9 cellular contexts compared by ENCODE assay signal in genomic region chr22:50528682-50529415, GRCh38. TPM values are rescaled to one million over a fixed set of nuclear protein-coding genes. Genes with fewer than 3 reads are reported as not detected.
A peak's percentile ranks its signal among the peaks of the same experiment; 100 is the strongest.
DNase-seq lines count a peak whose midpoint lies in the region; ATAC-seq and TF ChIP-seq lines count a peak whose summit lies in the region.
"Had no signal": no experiment of that assay in that cellular context is flagged by ENCODE, and none has a peak within 500 bp of the region (broad histone marks: within the 10 kb centered on the region; RNA-seq: fewer than 3 reads in every experiment).

No MANE protein-coding gene starts in this region.

- ATAC-seq in CD4-positive, CD25-positive, alpha-beta regulatory T cell (ENCODE audit: low read depth in 2 of 2): no peak
- no peak for ATAC-seq in IMR-90 (ENCODE audit: low read depth)
- ATAC-seq in GM21737 (IDR thresholded peaks at IDR 0.05; ENCODE audit: unreplicated experiment): no peak
- no peak for ATAC-seq in HG03460 (IDR thresholded peaks at IDR 0.05; ENCODE audit: unreplicated experiment)

- no peak overlapping the region for H3K4me3 ChIP-seq in CD4-positive, CD25-positive, alpha-beta regulatory T cell (ENCODE audit: low read depth, low read length)
- H3K4me3 ChIP-seq in IMR-90 (ENCODE audit: insufficient read depth, low read depth, low read length): no peak overlapping the region
- H3K4me3 ChIP-seq in neuronal stem cell (ENCODE audit: low read length in 2 of 2): no peak overlapping the region

- POLR2A ChIA-PET in IMR-90 (lab: Charles Lee; ENCODE audit: unreplicated experiment): no interaction called here

- H3K27ac ChIP-seq in CD4-positive, CD25-positive, alpha-beta regulatory T cell (ENCODE audit: insufficient read depth, low read length, poor library complexity, severe bottlenecking): peak overlapping the region; percentile 96
- no peak overlapping the region for H3K27ac ChIP-seq in IMR-90 (ENCODE audit: insufficient read depth, low read length)
- H3K27ac ChIP-seq in neuronal stem cell (replicated peaks; ENCODE audit: low read length): no peak overlapping the region

- H2BK15ac ChIP-seq in IMR-90 (ENCODE audit: low read depth, low read length): no peak overlapping the region
- H2BK15ac ChIP-seq in neuronal stem cell (ENCODE audit: low read length): peak overlapping the region; percentile 9

- H3K4me1 ChIP-seq in CD4-positive, CD25-positive, alpha-beta regulatory T cell (ENCODE audit: control insufficient read depth, insufficient read depth, low read length, poor library complexity, severe bottlenecking): peaks cover 71% of the 10 kb centered on the region
- H3K4me1 ChIP-seq in IMR-90 (ENCODE audit: control insufficient read depth, insufficient read depth, low read length) (peaks cover 24% of the 10 kb centered on the region), neuronal stem cell (ENCODE audit: control insufficient read depth in 2 of 2, insufficient read depth in 1 of 2, low read depth in 1 of 2, low read length in 2 of 2) (peaks cover 18 to 20% of the 10 kb centered on the region in 2 donors)

- no peaks in the 10 kb centered on the region for H3K27me3 Mint-ChIP-seq in CD4-positive, CD25-positive, alpha-beta regulatory T cell
- H3K27me3 Mint-ChIP-seq in dendritic cell treated with granulocyte-macrophage colony-stimulating factor and Interleukin-4, amounts not matched to agents 40 ng/mL and 50 ng/mL, for 4 days: no peaks in the 10 kb centered on the region

- no peak overlapping the region for H3K23ac ChIP-seq in IMR-90 (ENCODE audit: low read depth, low read length)
- peak overlapping the region; percentile 99 for H3K23ac ChIP-seq in neuronal stem cell (ENCODE audit: low read depth, low read length, poor library complexity)

- in situ Hi-C loops in IMR-90 (cut with MboI; ENCODE audit: low sequenced_read_pairs): loop anchor here (5.0 kb wide), 1 partner anchor 48 kb away; the partner anchor contains the start of gene CPT1B

- H2AK5ac ChIP-seq in IMR-90 (ENCODE audit: low read depth, low read length) (peak overlapping the region; percentile 27; the same call in 1 of the 2 replicates), neuronal stem cell (ENCODE audit: low read depth, low read length) (peak overlapping the region; percentile 88)

- peak overlapping the region; percentile 96 for H2AK9ac ChIP-seq in IMR-90 (replicated peaks; ENCODE audit: low read depth, low read length, poor library complexity)

- TF ChIP-seq CTCF in IMR-90 (conservative IDR thresholded peaks at IDR 0.05; ENCODE audit: low read depth, low read length): no peak

- no TSS peak for BruUV-seq in IMR-90 (replicated peaks; lab: Mats Ljungman, UMichigan)

- H3K4ac ChIP-seq in IMR-90 (ENCODE audit: low read depth, low read length) (no peak overlapping the region), neuronal stem cell (ENCODE audit: low read length) (no peak overlapping the region)

- CTCF ChIA-PET in IMR-90 (lab: Yijun Ruan, JAX): no interaction called here

- H3K14ac ChIP-seq in IMR-90 (replicated peaks; ENCODE audit: low read depth, low read length) (no peak overlapping the region), neuronal stem cell (ENCODE audit: low read length) (peak overlapping the region; percentile 25)

- no peaks in the 10 kb centered on the region for H3K36me3 Mint-ChIP-seq in CD4-positive, CD25-positive, alpha-beta regulatory T cell
- H3K36me3 Mint-ChIP-seq in dendritic cell treated with granulocyte-macrophage colony-stimulating factor and Interleukin-4, amounts not matched to agents 40 ng/mL and 50 ng/mL, for 4 days (ENCODE audit: low read depth): peaks cover 83% of the 10 kb centered on the region

- peak in 1 of 3 donors; percentile 17 for DNase-seq in CD4-positive, CD25-positive, alpha-beta regulatory T cell
- no peak for DNase-seq in IMR-90
- DNase-seq in neuronal stem cell (ENCODE audit: low spot score): no peak
- no peak for DNase-seq in effector CD4-positive, alpha-beta T cell
- no peak for DNase-seq in NCI-H446 (lab: John Stamatoyannopoulos, UW)

- peaks cover 9% of the 10 kb centered on the region for H4K20me1 ChIP-seq in IMR-90 (ENCODE audit: insufficient read depth, low read length)

- H2BK5ac ChIP-seq in IMR-90 (ENCODE audit: low read depth, low read length, poor library complexity, severe bottlenecking): no peak overlapping the region
- no peak overlapping the region for H2BK5ac ChIP-seq in neuronal stem cell (ENCODE audit: low read length)

- H3K9ac ChIP-seq in IMR-90 (ENCODE audit: low read depth, low read length) (no peak overlapping the region), neuronal stem cell (ENCODE audit: low read depth, low read length, poor library complexity) (peak overlapping the region; percentile 76)

- peak overlapping the region; percentile 46 to 64 (median 48) for H3K27ac Mint-ChIP-seq in CD4-positive, CD25-positive, alpha-beta regulatory T cell
- H3K27ac Mint-ChIP-seq in dendritic cell treated with granulocyte-macrophage colony-stimulating factor and Interleukin-4, amounts not matched to agents 40 ng/mL and 50 ng/mL, for 4 days: peak overlapping the region; percentile 95

- H3K9me3 Mint-ChIP-seq in CD4-positive, CD25-positive, alpha-beta regulatory T cell: no peaks in the 10 kb centered on the region
- no peaks in the 10 kb centered on the region for H3K9me3 Mint-ChIP-seq in dendritic cell treated with granulocyte-macrophage colony-stimulating factor and Interleukin-4, amounts not matched to agents 40 ng/mL and 50 ng/mL, for 4 days

- H4K5ac ChIP-seq in IMR-90 (ENCODE audit: low read depth, low read length): no peak overlapping the region

- WGBS in IMR-90 (ENCODE audit: extremely low coverage in 2 of 2, insufficient read length in 1 of 2), 2 experiments: 77% methylated on average over 3 of the region's 15 CpGs; no CpG with 5 or more reads in 1 of the 2 experiments
- no CpG with 5 or more reads among the region's 15 CpGs for WGBS in neuronal stem cell (ENCODE audit: extremely low coverage in 2 of 2, insufficient read length in 2 of 2, insufficient replicate concordance in 1 of 2), 2 donors

- H3K9me1 ChIP-seq in IMR-90 (ENCODE audit: insufficient read depth, low read length): peaks cover 15% of the 10 kb centered on the region

- TF ChIP-seq RAD21 in IMR-90 (IDR thresholded peaks at IDR 0.05; ENCODE audit: low read length): no peak

- H3K9me3 ChIP-seq in CD4-positive, CD25-positive, alpha-beta regulatory T cell (ENCODE audit: control insufficient read depth in 2 of 2, low read length in 2 of 2): no peaks in the 10 kb centered on the region
- H3K9me3 ChIP-seq in IMR-90 (ENCODE audit: control insufficient read depth, insufficient read depth, low read length) (no peaks in the 10 kb centered on the region), neuronal stem cell (replicated peaks in 1 of 2; ENCODE audit: control insufficient read depth in 2 of 2, insufficient read depth in 1 of 2, low read depth in 1 of 2, low read length in 2 of 2) (peaks cover 8 to 21% of the 10 kb centered on the region in 2 donors)

- peaks cover 11 to 31% of the 10 kb centered on the region in 2 experiments; a peak in 3 of 4 replicates for H3K79me1 ChIP-seq in IMR-90 (ENCODE audit: low read depth in 1 of 2, low read length in 2 of 2)
- peaks cover 9% of the 10 kb centered on the region for H3K79me1 ChIP-seq in neuronal stem cell (ENCODE audit: low read depth, low read length)

- no peak overlapping the region for H2BK20ac ChIP-seq in IMR-90 (ENCODE audit: low read depth, low read length)

- H2BK12ac ChIP-seq in neuronal stem cell (ENCODE audit: low read length): no peak overlapping the region

- H3K56ac ChIP-seq in IMR-90 (ENCODE audit: extremely low read depth, insufficient read depth, low read length): no peak overlapping the region

- H3K36me3 ChIP-seq in CD4-positive, CD25-positive, alpha-beta regulatory T cell (ENCODE audit: control insufficient read depth, insufficient read depth, low read length): no peaks in the 10 kb centered on the region
- H3K36me3 ChIP-seq in IMR-90 (ENCODE audit: control insufficient read depth, insufficient read depth, low read length): peaks cover 3% of the 10 kb centered on the region
- H3K36me3 ChIP-seq in neuronal stem cell (replicated peaks in 1 of 2; ENCODE audit: control insufficient read depth in 2 of 2, insufficient read depth in 2 of 2, low read length in 2 of 2): peaks cover 5 to 12% of the 10 kb centered on the region in 2 donors

- H4K8ac ChIP-seq in IMR-90 (ENCODE audit: low read depth in 2 of 2, low read length in 2 of 2) (no peak overlapping the region; a peak in 1 of 4 replicates), neuronal stem cell (ENCODE audit: low read depth, low read length) (no peak overlapping the region)

- peak overlapping the region; percentile 64 to 94 (median 84) for H3K4me3 Mint-ChIP-seq in CD4-positive, CD25-positive, alpha-beta regulatory T cell
- H3K4me3 Mint-ChIP-seq in dendritic cell treated with granulocyte-macrophage colony-stimulating factor and Interleukin-4, amounts not matched to agents 40 ng/mL and 50 ng/mL, for 4 days: peak overlapping the region; percentile 97

- TF ChIP-seq POLR2A in IMR-90 (IDR thresholded peaks at IDR 0.05; ENCODE audit: low read depth, low read length): no peak

- dilution Hi-C loops in IMR-90 (cut with HindIII; ENCODE audit: low sequenced_read_pairs, unreplicated experiment): no loop called here

- H3K4me1 Mint-ChIP-seq in CD4-positive, CD25-positive, alpha-beta regulatory T cell: peaks cover 0 to 44% (median 28%) of the 10 kb centered on the region in 4 donors
- H3K4me1 Mint-ChIP-seq in dendritic cell treated with granulocyte-macrophage colony-stimulating factor and Interleukin-4, amounts not matched to agents 40 ng/mL and 50 ng/mL, for 4 days (ENCODE audit: low read depth): peaks cover 57% of the 10 kb centered on the region

- intact Hi-C loops in IMR-90 (cut with micrococcal nuclease): loop anchor here (5.0 kb wide), 1 partner anchor 53 kb away; the partner anchor contains the start of gene CHKB
- intact Hi-C loops in dendritic cell treated with granulocyte-macrophage colony-stimulating factor and Interleukin-4, amounts not matched to agents 40 ng/mL and 50 ng/mL, for 4 days (cut with micrococcal nuclease): loop anchor here (5.0 kb wide), 1 partner anchor 93 kb away; no protein-coding TSS in a partner anchor

- no peaks in the 10 kb centered on the region for H3K27me3 ChIP-seq in CD4-positive, CD25-positive, alpha-beta regulatory T cell (ENCODE audit: control insufficient read depth, insufficient read depth, low read length)
- H3K27me3 ChIP-seq in IMR-90 (ENCODE audit: control insufficient read depth, insufficient read depth, low read length): peaks cover 5% of the 10 kb centered on the region; the same call in 1 of the 2 replicates
- H3K27me3 ChIP-seq in neuronal stem cell (ENCODE audit: control insufficient read depth in 3 of 3, insufficient read depth in 3 of 3, low read depth in 1 of 3, low read length in 3 of 3): peaks cover 14 to 35% (median 14%) of the 10 kb centered on the region in 3 experiments

- no peak overlapping the region for H4K91ac ChIP-seq in IMR-90 (ENCODE audit: insufficient read depth, low read depth, low read length)
- no peak overlapping the region for H4K91ac ChIP-seq in neuronal stem cell (ENCODE audit: low read depth, low read length, poor library complexity)

- H3K18ac ChIP-seq in IMR-90 (ENCODE audit: low read depth, low read length) (no peak overlapping the region), neuronal stem cell (ENCODE audit: low read length) (no peak overlapping the region)

- H3K4me2 ChIP-seq in IMR-90 (ENCODE audit: low read depth, low read length) (no peak overlapping the region), neuronal stem cell (ENCODE audit: insufficient read depth, low read length, poor library complexity, severe bottlenecking) (no peak overlapping the region)

- H2BK120ac ChIP-seq in IMR-90 (ENCODE audit: low read depth, low read length): no peak overlapping the region
- no peak overlapping the region for H2BK120ac ChIP-seq in neuronal stem cell (ENCODE audit: low read depth, low read length)

- H2AFZ ChIP-seq in IMR-90 (replicated peaks; ENCODE audit: low read length, poor library complexity) (peak overlapping the region; percentile 89), neuronal stem cell (ENCODE audit: low read length) (no peak overlapping the region)

RNA-seq across cellular contexts. Expression of gene TYMP, which starts 1.0 kb away (rescaled TPM):
- total RNA-seq in CD4-positive, CD25-positive, alpha-beta regulatory T cell: 46.9 TPM
- polyA plus RNA-seq in CD4-positive, CD25-positive, alpha-beta regulatory T cell: 10 to 100 TPM; 29.2 to 65.2 (median 44.4) TPM
- 0.18 and 0.28 TPM in 2 replicates for total RNA-seq in IMR-90 (2012; rRNA removed)
- 0.74 and 1.5 TPM in 2 replicates for polyA plus RNA-seq in IMR-90 (2012; rRNA removed)
- polyA plus RNA-seq in IMR-90 (2012; cell fraction: cytosol; rRNA removed): 3.5 and 3.6 TPM in 2 replicates
- 3.0 and 7.2 TPM in 2 replicates for polyA plus RNA-seq in IMR-90 (2012; cell fraction: nucleus; rRNA removed; ENCODE audit: low replicate concordance)
- 3.0 TPM for polyA plus RNA-seq in neuronal stem cell (2013, experiment 1 of 2)
- 2.9 TPM for polyA plus RNA-seq in neuronal stem cell (2013, experiment 2 of 2)

RNA-seq across cellular contexts. Expression of gene SCO2, which starts 3.5 kb away (rescaled TPM):
- 14.6 TPM for total RNA-seq in CD4-positive, CD25-positive, alpha-beta regulatory T cell
- polyA plus RNA-seq in CD4-positive, CD25-positive, alpha-beta regulatory T cell: 10 to 100 TPM in 1 of 4 donors, 1 to 10 TPM in 3; 6.4 to 10.4 (median 7.7) TPM
- 1.3 and 1.7 TPM in 2 replicates for total RNA-seq in IMR-90 (2012; rRNA removed)
- 1.8 and 1.9 TPM in 2 replicates for polyA plus RNA-seq in IMR-90 (2012; rRNA removed)
- 2.9 TPM in 2 replicates for polyA plus RNA-seq in IMR-90 (2012; cell fraction: cytosol; rRNA removed)
- polyA plus RNA-seq in IMR-90 (2012; cell fraction: nucleus; rRNA removed; ENCODE audit: low replicate concordance): 2.1 and 3.9 TPM in 2 replicates
- 0.50 TPM for polyA plus RNA-seq in neuronal stem cell (2013, experiment 1 of 2)
- 0.90 TPM for polyA plus RNA-seq in neuronal stem cell (2013, experiment 2 of 2)

RNA-seq across cellular contexts. Expression of gene KLHDC7B, which starts 16.9 kb away (rescaled TPM):
- total RNA-seq in CD4-positive, CD25-positive, alpha-beta regulatory T cell: 5.9 TPM
- polyA plus RNA-seq in CD4-positive, CD25-positive, alpha-beta regulatory T cell: 10 to 100 TPM in 1 of 4 donors, 1 to 10 TPM in 3; 5.6 to 11.7 (median 8.4) TPM
- total RNA-seq in IMR-90 (2012; rRNA removed): not detected in 2 replicates
- 0.03 and 0.05 TPM in 2 replicates for polyA plus RNA-seq in IMR-90 (2012; rRNA removed)
- polyA plus RNA-seq in IMR-90 (2012; cell fraction: cytosol; rRNA removed): 0.05 TPM in 1 of 2 replicates, not detected in the other
- polyA plus RNA-seq in IMR-90 (2012; cell fraction: nucleus; rRNA removed; ENCODE audit: low replicate concordance): 0.07 and 0.18 TPM in 2 replicates
- polyA plus RNA-seq in neuronal stem cell (2013, experiment 1 of 2): 0.01 TPM
- 0.01 TPM for polyA plus RNA-seq in neuronal stem cell (2013, experiment 2 of 2)
- polyA plus RNA-seq: fibroblast of lung had no signal

RNA-seq across cellular contexts. Expression of gene NCAPH2, which starts 20.8 kb away (rescaled TPM):
- total RNA-seq in CD4-positive, CD25-positive, alpha-beta regulatory T cell: 112 TPM
- 10 to 100 TPM; 35.8 to 43.6 (median 39.8) TPM for polyA plus RNA-seq in CD4-positive, CD25-positive, alpha-beta regulatory T cell
- total RNA-seq in IMR-90 (2012; rRNA removed): 36.4 and 38.5 TPM in 2 replicates
- polyA plus RNA-seq in IMR-90 (2012; rRNA removed): 30.2 and 30.8 TPM in 2 replicates
- polyA plus RNA-seq in IMR-90 (2012; cell fraction: cytosol; rRNA removed): 21.4 and 24.2 TPM in 2 replicates
- polyA plus RNA-seq in IMR-90 (2012; cell fraction: nucleus; rRNA removed; ENCODE audit: low replicate concordance): 41.1 and 97.4 TPM in 2 replicates
- polyA plus RNA-seq in neuronal stem cell (2013, experiment 1 of 2): 29.6 TPM
- polyA plus RNA-seq in neuronal stem cell (2013, experiment 2 of 2): 27.7 TPM

RNA-seq across cellular contexts. Expression of gene LMF2, which starts 21.3 kb away (rescaled TPM):
- 113 TPM for total RNA-seq in CD4-positive, CD25-positive, alpha-beta regulatory T cell
- 10 to 100 TPM; 21.5 to 24.2 (median 21.7) TPM for polyA plus RNA-seq in CD4-positive, CD25-positive, alpha-beta regulatory T cell
- 15.6 and 16.8 TPM in 2 replicates for total RNA-seq in IMR-90 (2012; rRNA removed)
- polyA plus RNA-seq in IMR-90 (2012; rRNA removed): 82.6 and 103 TPM in 2 replicates
- polyA plus RNA-seq in IMR-90 (2012; cell fraction: cytosol; rRNA removed): 39.0 and 77.4 TPM in 2 replicates
- polyA plus RNA-seq in IMR-90 (2012; cell fraction: nucleus; rRNA removed; ENCODE audit: low replicate concordance): 417 and 1,505 TPM in 2 replicates
- polyA plus RNA-seq in neuronal stem cell (2013, experiment 1 of 2): 29.8 TPM
- polyA plus RNA-seq in neuronal stem cell (2013, experiment 2 of 2): 30.2 TPM

Comparison
In these comparisons a context has a peak if more than half of its experiments do, and no peak if none do; other contexts are left out.
1. RNA of gene TYMP, which starts 1.0 kb away (total RNA-seq): 46.9 TPM in CD4-positive, CD25-positive, alpha-beta regulatory T cell (single experiment); 0.18 to 0.28 TPM in IMR-90; every median in the first group is over 10 times any median in the second.